7 cellular contexts compared by ENCODE assay signal in the genomic region with DNA sequence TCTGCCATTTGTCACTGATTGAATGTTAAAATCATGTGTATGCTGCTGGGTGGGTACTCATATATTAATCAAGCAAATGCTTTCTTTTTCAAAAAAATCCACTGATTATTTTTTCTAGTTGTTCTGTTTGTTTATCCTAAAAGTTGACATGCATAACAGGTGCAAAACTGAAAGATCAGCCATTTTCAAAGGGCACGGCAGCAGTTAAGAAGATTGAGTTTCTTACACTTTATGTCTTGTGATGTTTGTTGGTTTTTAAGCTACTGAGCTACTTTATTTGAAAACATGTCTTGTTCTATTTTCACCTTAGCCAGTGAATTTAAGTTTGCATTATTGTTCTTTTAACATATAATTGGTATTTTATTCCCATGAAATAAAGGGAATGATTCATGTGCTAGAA. TPM values are rescaled to one million over a fixed set of nuclear protein-coding genes. Genes with fewer than 3 reads are reported as not detected.
"Had no signal": no experiment of that assay in that cellular context is flagged by ENCODE, and none has a peak within 500 bp of the region (broad histone marks: within the 10 kb centered on the region; RNA-seq: fewer than 3 reads in every experiment).

No MANE protein-coding gene starts in this region.

- FAIRE-seq: H1, H54, HTR-8/SVneo had no signal

- DNase-seq: H9 had no signal

- H2AFZ ChIP-seq: GM23338 had no signal

- H3K4me3 ChIP-seq: GM23338 had no signal

- H3K4me2 ChIP-seq: GM23338 had no signal

- ATAC-seq: GM23338 had no signal

RNA-seq across cellular contexts. Expression of gene PPP1R3A, which starts 45.8 kb away (rescaled TPM):
- total RNA-seq: H1, H9, HT-29, IMR-90 had no signal
- polyA plus RNA-seq: GM23338, H1, IMR-90 had no signal
